Comparison of ENCODE assay signal across 13 cellular contexts in the genomic region with DNA sequence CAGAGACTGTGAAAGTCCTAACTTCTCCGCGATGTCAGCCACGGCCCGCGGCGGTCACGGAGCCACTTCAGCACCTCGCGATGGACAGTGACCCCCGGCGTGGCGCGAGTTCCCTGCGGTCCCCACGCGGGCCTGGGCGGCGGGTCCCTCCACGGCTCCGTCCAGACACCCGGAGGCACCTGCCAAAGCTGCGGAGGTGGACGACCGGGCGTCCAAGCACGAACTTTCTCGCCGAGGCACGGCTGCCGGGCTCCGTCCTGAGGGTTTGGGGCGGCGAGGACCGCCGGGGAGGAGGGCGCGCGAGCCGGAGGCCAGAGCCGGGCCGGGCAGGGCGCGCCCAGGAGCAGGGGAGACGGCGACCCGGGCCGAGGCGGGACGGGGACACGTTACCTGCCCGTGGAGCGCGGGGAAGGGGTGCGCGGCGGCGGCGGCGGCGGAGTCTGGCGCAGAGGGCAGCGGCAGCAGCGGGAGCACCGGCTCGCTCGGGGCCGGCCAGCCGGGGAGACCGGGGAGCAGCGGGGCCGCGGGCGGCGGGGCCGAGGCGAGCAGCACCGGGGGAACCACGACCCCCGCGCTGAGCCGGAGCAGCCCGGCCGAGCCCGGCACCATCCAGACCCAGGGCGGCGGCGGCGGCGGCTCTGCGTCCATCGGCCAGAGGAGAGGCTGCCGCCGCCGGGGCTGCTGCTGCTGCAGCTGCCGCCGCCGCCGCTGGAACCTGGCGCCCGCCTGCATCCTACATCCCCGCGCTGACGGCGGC. TPM values are rescaled to one million over a fixed set of nuclear protein-coding genes. Genes with fewer than 3 reads are reported as not detected.
DNase-seq lines count a peak whose midpoint lies in the region; ATAC-seq and TF ChIP-seq lines count a peak whose summit lies in the region.
"Had no signal": no experiment of that assay in that cellular context is flagged by ENCODE, and none has a peak within 500 bp of the region (broad histone marks: within the 10 kb centered on the region; RNA-seq: fewer than 3 reads in every experiment).

No MANE protein-coding gene starts in this region.

- peaks cover 27% of the 10 kb centered on the region for H3K4me1 ChIP-seq in suprapubic skin

- H3K9me3 ChIP-seq in suprapubic skin: no peaks in the 10 kb centered on the region

- ATAC-seq in activated naive CD8-positive, alpha-beta T cell treated with anti-CD3 and anti-CD28 coated beads, Interleukin-2, amount 50 U/mL, for 24 hours: no peak
- ATAC-seq in left lobe of liver: peak; percentile 68
- no peak for ATAC-seq in HG03139 (IDR thresholded peaks at IDR 0.05; ENCODE audit: unreplicated experiment)
- no peak for ATAC-seq in HG03469 (IDR thresholded peaks at IDR 0.05; ENCODE audit: unreplicated experiment)

- H3K36me3 Mint-ChIP-seq in activated naive CD4-positive, alpha-beta T cell treated with anti-CD3 and anti-CD28 coated beads, Interleukin-2, amount 10 ng/mL, durations not matched to agents 7 days and 5 days: no peaks in the 10 kb centered on the region
- no peaks in the 10 kb centered on the region for H3K36me3 Mint-ChIP-seq in activated naive CD8-positive, alpha-beta T cell treated with anti-CD3 and anti-CD28 coated beads, Interleukin-2, amount 50 U/mL, for 24 hours (ENCODE audit: low read depth)
- H3K36me3 Mint-ChIP-seq in endothelial cell (ENCODE audit: low read depth, unreplicated experiment): peaks cover 6% of the 10 kb centered on the region
- H3K36me3 Mint-ChIP-seq: activated naive CD8-positive, alpha-beta T cell treated with anti-CD3 and anti-CD28 coated beads, Interleukin-2, amount 10 ng/mL, durations not matched to agents 7 days and 5 days had no signal

- peaks cover 13% of the 10 kb centered on the region for H3K4me1 Mint-ChIP-seq in activated naive CD4-positive, alpha-beta T cell treated with anti-CD3 and anti-CD28 coated beads, Interleukin-2, amount 10 ng/mL, durations not matched to agents 7 days and 5 days
- peaks cover 6% of the 10 kb centered on the region for H3K4me1 Mint-ChIP-seq in activated naive CD8-positive, alpha-beta T cell treated with anti-CD3 and anti-CD28 coated beads, Interleukin-2, amount 50 U/mL, for 24 hours
- H3K4me1 Mint-ChIP-seq in endothelial cell (ENCODE audit: unreplicated experiment): no peaks in the 10 kb centered on the region
- H3K4me1 Mint-ChIP-seq: activated naive CD8-positive, alpha-beta T cell treated with anti-CD3 and anti-CD28 coated beads, Interleukin-2, amount 10 ng/mL, durations not matched to agents 7 days and 5 days had no signal

- TF ChIP-seq CTCF in suprapubic skin (IDR thresholded peaks at IDR 0.05) (no peak), endothelial cell (IDR thresholded peaks at IDR 0.05; ENCODE audit: unreplicated experiment) (no peak)

- no peak overlapping the region for H3K27ac ChIP-seq in suprapubic skin
- H3K27ac ChIP-seq: SK-N-MC had no signal

- CTCF ChIA-PET in activated naive CD4-positive, alpha-beta T cell treated with anti-CD3 and anti-CD28 coated beads, Interleukin-2, amount 10 ng/mL, durations not matched to agents 7 days and 5 days (lab: Charles Lee): no interaction called here

- no peaks in the 10 kb centered on the region for H3K36me3 ChIP-seq in suprapubic skin

- peaks cover 61% of the 10 kb centered on the region for H3K27me3 ChIP-seq in suprapubic skin

- no peak for TF ChIP-seq EP300 in suprapubic skin (IDR thresholded peaks at IDR 0.05)

- peak overlapping the region; percentile 48 for H3K4me3 Mint-ChIP-seq in activated naive CD4-positive, alpha-beta T cell treated with anti-CD3 and anti-CD28 coated beads, Interleukin-2, amount 10 ng/mL, durations not matched to agents 7 days and 5 days
- peak overlapping the region; percentile 14 for H3K4me3 Mint-ChIP-seq in activated naive CD8-positive, alpha-beta T cell treated with anti-CD3 and anti-CD28 coated beads, Interleukin-2, amount 50 U/mL, for 24 hours
- H3K4me3 Mint-ChIP-seq in endothelial cell (ENCODE audit: unreplicated experiment): no peak overlapping the region
- H3K4me3 Mint-ChIP-seq: activated naive CD8-positive, alpha-beta T cell treated with anti-CD3 and anti-CD28 coated beads, Interleukin-2, amount 10 ng/mL, durations not matched to agents 7 days and 5 days had no signal

- TF ChIP-seq POLR2A in suprapubic skin (IDR thresholded peaks at IDR 0.05): no peak

- H3K9me3 Mint-ChIP-seq in activated naive CD4-positive, alpha-beta T cell treated with anti-CD3 and anti-CD28 coated beads, Interleukin-2, amount 10 ng/mL, durations not matched to agents 7 days and 5 days: no peaks in the 10 kb centered on the region
- no peaks in the 10 kb centered on the region for H3K9me3 Mint-ChIP-seq in activated naive CD8-positive, alpha-beta T cell treated with anti-CD3 and anti-CD28 coated beads, Interleukin-2, amount 50 U/mL, for 24 hours
- peaks cover 34% of the 10 kb centered on the region for H3K9me3 Mint-ChIP-seq in endothelial cell (ENCODE audit: unreplicated experiment)
- H3K9me3 Mint-ChIP-seq: activated naive CD8-positive, alpha-beta T cell treated with anti-CD3 and anti-CD28 coated beads, Interleukin-2, amount 10 ng/mL, durations not matched to agents 7 days and 5 days had no signal

- 1% methylated on average over 14 of the region's 104 CpGs for WGBS in suprapubic skin

- no peak for DNase-seq in activated naive CD4-positive, alpha-beta T cell treated with anti-CD3 and anti-CD28 coated beads, Interleukin-2, amount 10 ng/mL, durations not matched to agents 7 days and 5 days
- DNase-seq in activated naive CD4-positive, alpha-beta T cell (lab: John Stamatoyannopoulos, UW): no peak
- DNase-seq in activated naive CD8-positive, alpha-beta T cell treated with anti-CD3 and anti-CD28 coated beads, Interleukin-2, amount 50 U/mL, for 24 hours: no peak
- no peak for DNase-seq in left lobe of liver (ENCODE audit: low spot score)
- DNase-seq in suprapubic skin (ENCODE audit: low spot score in 2 of 2): no peak
- no peak for DNase-seq in endothelial cell (ENCODE audit: low spot score)
- DNase-seq: activated CD4-positive, alpha-beta T cell treated with anti-CD3 and anti-CD28 coated beads, Interleukin-2, amount 50 U/mL, for 1 hour; HCEC 1CT had no signal

- peaks cover 52% of the 10 kb centered on the region for H3K27me3 Mint-ChIP-seq in activated naive CD4-positive, alpha-beta T cell treated with anti-CD3 and anti-CD28 coated beads, Interleukin-2, amount 10 ng/mL, durations not matched to agents 7 days and 5 days
- peaks cover 49% of the 10 kb centered on the region for H3K27me3 Mint-ChIP-seq in activated naive CD8-positive, alpha-beta T cell treated with anti-CD3 and anti-CD28 coated beads, Interleukin-2, amount 50 U/mL, for 24 hours
- peaks cover 13% of the 10 kb centered on the region for H3K27me3 Mint-ChIP-seq in endothelial cell (ENCODE audit: unreplicated experiment)

- H3K4me3 ChIP-seq in suprapubic skin: peak overlapping the region; percentile 49
- H3K4me3 ChIP-seq: SK-N-MC had no signal

- H3K27ac Mint-ChIP-seq in activated naive CD4-positive, alpha-beta T cell treated with anti-CD3 and anti-CD28 coated beads, Interleukin-2, amount 10 ng/mL, durations not matched to agents 7 days and 5 days: no peak overlapping the region
- H3K27ac Mint-ChIP-seq in activated naive CD8-positive, alpha-beta T cell treated with anti-CD3 and anti-CD28 coated beads, Interleukin-2, amount 50 U/mL, for 24 hours: no peak overlapping the region
- H3K27ac Mint-ChIP-seq in endothelial cell (ENCODE audit: unreplicated experiment): no peak overlapping the region
- H3K27ac Mint-ChIP-seq: activated naive CD8-positive, alpha-beta T cell treated with anti-CD3 and anti-CD28 coated beads, Interleukin-2, amount 10 ng/mL, durations not matched to agents 7 days and 5 days had no signal

RNA-seq across cellular contexts. Expression of gene TCERG1L, which starts 0.4 kb away (rescaled TPM):
- total RNA-seq in left lobe of liver (0.08 TPM), suprapubic skin (1 to 10 TPM in 1 of 4 donors, under 1 TPM in 3; 0.32 to 1.0 (median 0.51) TPM), endothelial cell (ENCODE audit: unreplicated experiment) (not detected)
- total RNA-seq: M059J had no signal
